21 cellular contexts compared by ENCODE assay signal in the genomic region with DNA sequence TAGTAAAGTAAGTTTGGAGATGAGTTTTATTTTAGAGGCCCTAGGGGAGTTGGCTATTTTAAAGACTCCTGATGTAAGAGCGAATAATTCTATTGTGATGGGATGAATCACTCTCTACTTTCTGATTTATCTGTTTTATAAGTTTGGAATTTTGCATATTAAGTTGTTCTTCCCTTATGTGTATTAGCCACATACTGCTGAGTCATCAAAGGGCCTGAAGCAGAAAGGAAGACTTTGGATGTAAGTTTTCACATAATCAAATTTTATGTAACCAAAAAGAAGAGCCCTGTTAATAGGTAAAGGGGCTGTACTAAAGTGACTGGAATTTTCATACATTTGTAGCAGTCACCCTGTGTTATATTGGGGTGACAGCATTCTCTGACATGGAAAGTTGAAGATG.
"Had no signal": no experiment of that assay in that cellular context is flagged by ENCODE, and none has a peak within 500 bp of the region (broad histone marks: within the 10 kb centered on the region; RNA-seq: fewer than 3 reads in every experiment).

No MANE protein-coding gene starts in this region.

- H3K27ac ChIP-seq: esophagus squamous epithelium, gastrocnemius medialis, lower lobe of right lung, prostate gland, right atrium auricular region, sigmoid colon, stomach, testis, tibial artery had no signal

- ATAC-seq: gastrocnemius medialis; left ventricle myocardium superior; lower lobe of right lung; naive thymus-derived CD8-positive, alpha-beta T cell; stimulated activated effector memory CD8-positive, alpha-beta T cell treated with anti-CD3 and anti-CD28 coated beads, Interleukin-12 subunit alpha, Interleukin-12 subunit beta, amount 100 ng/mL, for 72 hours had no signal

- H3K4me3 ChIP-seq: esophagus squamous epithelium, gastrocnemius medialis, lower lobe of right lung, prostate gland, right atrium auricular region, sigmoid colon, stomach, testis, tibial artery had no signal

- H3K27me3 ChIP-seq: gastrocnemius medialis, right atrium auricular region, sigmoid colon, testis, tibial artery had no signal

- FAIRE-seq: keratinocyte had no signal

- H3K4me1 ChIP-seq: esophagus squamous epithelium, gastrocnemius medialis, lower lobe of right lung, prostate gland, right atrium auricular region, stomach, testis, tibial artery had no signal

- DNase-seq: effector CD8-positive, alpha-beta T cell; endodermal cell; esophagus squamous epithelium; gastrocnemius medialis; head of caudate nucleus; left ventricle myocardium superior; lower lobe of right lung; naive thymus-derived CD8-positive, alpha-beta T cell; nephron progenitor cell; nucleus accumbens; sigmoid colon; stimulated activated CD4-positive, alpha-beta T cell treated with anti-CD3 and anti-CD28 coated beads, Interleukin-2, amount 100 ng/mL, for 24 hours; stimulated activated CD4-positive, alpha-beta T cell treated with anti-CD3 and anti-CD28 coated beads, Interleukin-4, amount 100 ng/mL, for 24 hours; stimulated activated naive CD4-positive, alpha-beta T cell treated with Interleukin-2 at 50 U/mL for 16 hours; stomach; testis; tibial artery had no signal

- H3K36me3 ChIP-seq: esophagus squamous epithelium, gastrocnemius medialis, lower lobe of right lung, prostate gland, right atrium auricular region, sigmoid colon, stomach, tibial artery had no signal

- H3K9me3 ChIP-seq: esophagus squamous epithelium, gastrocnemius medialis, lower lobe of right lung, prostate gland, right atrium auricular region, sigmoid colon, testis, tibial artery had no signal
